Comparison of ENCODE assay signal across 24 cellular contexts in genomic region chr15:51128701-51129100, GRCh38. TPM values are rescaled to one million over a fixed set of nuclear protein-coding genes. Genes with fewer than 3 reads are reported as not detected.
"Had no signal": no experiment of that assay in that cellular context is flagged by ENCODE, and none has a peak within 500 bp of the region (broad histone marks: within the 10 kb centered on the region; RNA-seq: fewer than 3 reads in every experiment).

No MANE protein-coding gene starts in this region.

- H3K27ac ChIP-seq: body of pancreas, foreskin keratinocyte, heart left ventricle, right atrium auricular region, spleen, tibial nerve had no signal

- H3K4me1 ChIP-seq: body of pancreas, right atrium auricular region had no signal

- H3K9me3 Mint-ChIP-seq: activated naive CD4-positive, alpha-beta T cell treated with anti-CD3 and anti-CD28 coated beads, Interleukin-2, amount 50 U/mL, for 24 hours; activated naive CD8-positive, alpha-beta T cell treated with anti-CD3 and anti-CD28 coated beads, Interleukin-2, amount 50 U/mL, for 24 hours; activated T-helper 2 cell treated with anti-CD3 and anti-CD28 coated beads, Interferon-gamma antibody, Interleukin-2, Interleukin-4, amounts not matched to agents 10 μg/mL and 5 μg/mL and 100 μg/mL, durations not matched to agents 14 hours and 24 hours and 36 hours had no signal

- H3K36me3 ChIP-seq: colonic mucosa, heart left ventricle, right atrium auricular region, spleen, tibial nerve had no signal

- H3K36me3 Mint-ChIP-seq: activated CD8-positive, alpha-beta memory T cell treated with anti-CD3 and anti-CD28 coated beads, Interleukin-2, amount 10 ng/mL, durations not matched to agents 7 days and 5 days; activated naive CD4-positive, alpha-beta T cell treated with anti-CD3 and anti-CD28 coated beads, Interleukin-2, amount 50 U/mL, for 24 hours; natural killer cell treated with Interleukin-12 subunit alpha and Interleukin-12 subunit beta and Interleukin-15 and Interleukin-18, amount 100 ng/mL, for 72 hours had no signal

- H3K27me3 ChIP-seq: body of pancreas, colonic mucosa, foreskin keratinocyte, heart left ventricle, right atrium auricular region, tibial nerve had no signal

- H3K4me1 Mint-ChIP-seq: activated CD4-positive, alpha-beta T cell treated with anti-CD3 and anti-CD28 coated beads for 36 hours; activated naive CD4-positive, alpha-beta T cell treated with anti-CD3 and anti-CD28 coated beads, Interleukin-2, amount 50 U/mL, for 24 hours; activated naive CD8-positive, alpha-beta T cell treated with anti-CD3 and anti-CD28 coated beads, Interleukin-2, amount 50 U/mL, for 24 hours had no signal

- DNase-seq: activated CD4-positive, alpha-beta T cell treated with anti-CD3 and anti-CD28 coated beads for 36 hours; activated CD4-positive, CD25-positive, alpha-beta regulatory T cell; activated CD8-positive, alpha-beta memory T cell treated with anti-CD3 and anti-CD28 coated beads, Interleukin-2, amount 10 ng/mL, durations not matched to agents 7 days and 5 days; activated CD8-positive, alpha-beta T cell treated with anti-CD3 and anti-CD28 coated beads, Interleukin-2, amount 10 ng/mL, durations not matched to agents 7 days and 5 days; activated naive CD8-positive, alpha-beta T cell treated with anti-CD3 and anti-CD28 coated beads, Interleukin-2, amount 50 U/mL, for 24 hours; activated T-cell treated with anti-CD3 and anti-CD28 coated beads, Interleukin-2, amount 50 U/mL, for 48 hours; anterior cingulate cortex; body of pancreas; colonic mucosa; effector CD8-positive, alpha-beta T cell; foreskin keratinocyte; heart left ventricle; kidney glomerular epithelial cell; left ventricle myocardium superior; mucosa of descending colon; spleen; stimulated activated naive CD4-positive, alpha-beta T cell treated with Interleukin-2 at 50 U/mL for 16 hours; T-helper 2 cell had no signal

- H3K4me3 ChIP-seq: body of pancreas, colonic mucosa, heart left ventricle, mucosa of descending colon, right atrium auricular region, spleen, tibial nerve had no signal

- ATAC-seq: activated CD4-positive, alpha-beta T cell treated with anti-CD3 and anti-CD28 coated beads for 36 hours; activated CD8-positive, alpha-beta memory T cell treated with anti-CD3 and anti-CD28 coated beads, Interleukin-2, amount 10 ng/mL, durations not matched to agents 7 days and 5 days; activated CD8-positive, alpha-beta T cell treated with anti-CD3 and anti-CD28 coated beads, Interleukin-2, amount 10 ng/mL, durations not matched to agents 7 days and 5 days; activated naive CD8-positive, alpha-beta T cell treated with anti-CD3 and anti-CD28 coated beads, Interleukin-2, amount 50 U/mL, for 24 hours; body of pancreas; foreskin keratinocyte; heart left ventricle; left ventricle myocardium superior; natural killer cell treated with Interleukin-12 subunit alpha and Interleukin-12 subunit beta and Interleukin-15 and Interleukin-18, amount 100 ng/mL, for 72 hours had no signal

- H3K4me3 Mint-ChIP-seq: activated CD4-positive, alpha-beta T cell treated with anti-CD3 and anti-CD28 coated beads for 36 hours; activated CD8-positive, alpha-beta memory T cell treated with anti-CD3 and anti-CD28 coated beads, Interleukin-2, amount 10 ng/mL, durations not matched to agents 7 days and 5 days; activated CD8-positive, alpha-beta T cell treated with anti-CD3 and anti-CD28 coated beads, Interleukin-2, amount 10 ng/mL, durations not matched to agents 7 days and 5 days; activated naive CD4-positive, alpha-beta T cell treated with anti-CD3 and anti-CD28 coated beads, Interleukin-2, amount 50 U/mL, for 24 hours; activated naive CD8-positive, alpha-beta T cell treated with anti-CD3 and anti-CD28 coated beads, Interleukin-2, amount 50 U/mL, for 24 hours; natural killer cell treated with Interleukin-12 subunit alpha and Interleukin-12 subunit beta and Interleukin-15 and Interleukin-18, amount 100 ng/mL, for 72 hours had no signal

- H3K9me3 ChIP-seq: body of pancreas, colonic mucosa, mucosa of descending colon, right atrium auricular region had no signal

- H3K27ac Mint-ChIP-seq: activated CD4-positive, alpha-beta T cell treated with anti-CD3 and anti-CD28 coated beads for 36 hours; activated CD8-positive, alpha-beta memory T cell treated with anti-CD3 and anti-CD28 coated beads, Interleukin-2, amount 10 ng/mL, durations not matched to agents 7 days and 5 days; activated CD8-positive, alpha-beta T cell treated with anti-CD3 and anti-CD28 coated beads, Interleukin-2, amount 10 ng/mL, durations not matched to agents 7 days and 5 days; activated naive CD4-positive, alpha-beta T cell treated with anti-CD3 and anti-CD28 coated beads, Interleukin-2, amount 50 U/mL, for 24 hours; activated naive CD8-positive, alpha-beta T cell treated with anti-CD3 and anti-CD28 coated beads, Interleukin-2, amount 50 U/mL, for 24 hours; activated T-helper 2 cell treated with anti-CD3 and anti-CD28 coated beads, Interferon-gamma antibody, Interleukin-2, Interleukin-4, amounts not matched to agents 10 μg/mL and 5 μg/mL and 100 μg/mL, durations not matched to agents 14 hours and 24 hours and 36 hours; natural killer cell treated with Interleukin-12 subunit alpha and Interleukin-12 subunit beta and Interleukin-15 and Interleukin-18, amount 100 ng/mL, for 72 hours had no signal

RNA-seq across cellular contexts. Expression of gene TNFAIP8L3, which starts 34.0 kb away (rescaled TPM):
- total RNA-seq: activated CD4-positive, alpha-beta T cell treated with anti-CD3 and anti-CD28 coated beads for 36 hours; activated CD8-positive, alpha-beta T cell treated with anti-CD3 and anti-CD28 coated beads, Interleukin-2, amount 10 ng/mL, durations not matched to agents 7 days and 5 days; epithelial cell of proximal tubule; natural killer cell treated with Interleukin-12 subunit alpha and Interleukin-12 subunit beta and Interleukin-15 and Interleukin-18, amount 100 ng/mL, for 72 hours had no signal
